ENCODE assay signal across 22 cellular contexts in genomic region chr22:32820131-32820882, GRCh38. TPM values are rescaled to one million over a fixed set of nuclear protein-coding genes. Genes with fewer than 3 reads are reported as not detected.
DNase-seq lines count a peak whose midpoint lies in the region; TF ChIP-seq lines count a peak whose summit lies in the region.
"Had no signal": no experiment of that assay in that cellular context is flagged by ENCODE, and none has a peak within 500 bp of the region (broad histone marks: within the 10 kb centered on the region; RNA-seq: fewer than 3 reads in every experiment).

No MANE protein-coding gene starts in this region.

- peaks cover 5 to 8% of the 10 kb centered on the region in 2 donors for H3K36me3 ChIP-seq in stomach smooth muscle (ENCODE audit: control insufficient read depth in 2 of 2, insufficient read depth in 2 of 2, low read length in 2 of 2)

- DNase-seq in LHCN-M2 (ENCODE audit: low read depth) (peak; percentile 13), choroid plexus epithelial cell (ENCODE audit: low read depth) (peak; percentile 27), kidney tubule cell (ENCODE audit: low spot score) (peak; percentile 61), cortex of kidney (lab: John Stamatoyannopoulos, UW) (no peak), NOMO-1 (lab: John Stamatoyannopoulos, UW; ENCODE audit: unreplicated experiment in 2 of 2) (no peak)
- DNase-seq in activated effector memory CD4-positive, alpha-beta T cell treated with anti-CD3 and anti-CD28 coated beads, Interleukin-2, amount 50 U/mL, for 16 hours: no peak
- DNase-seq: activated CD4-positive, alpha-beta memory T cell treated with anti-CD3 and anti-CD28 coated beads, Interleukin-2, amount 10 ng/mL, durations not matched to agents 7 days and 5 days; activated CD4-positive, CD25-positive, alpha-beta regulatory T cell treated with anti-CD3 and anti-CD28 coated beads, Interleukin-2, amount 50 U/mL, for 72 hours; CD4-positive, alpha-beta T cell; effector memory CD4-positive, alpha-beta T cell; esophagus squamous epithelium; islet precursor cell; KG1; naive B cell; NCI-H146; NCI-H524; retina; SJCRH30; stimulated activated naive CD4-positive, alpha-beta T cell treated with Interleukin-2 at 50 U/mL for 16 hours; T-cell had no signal

- peak overlapping the region in 1 of 2 donors; percentile 14 for H3K9ac ChIP-seq in stomach smooth muscle (ENCODE audit: low read length in 2 of 2)

- no peak for TF ChIP-seq CTCF in choroid plexus epithelial cell (conservative IDR thresholded peaks at IDR 0.05; ENCODE audit: low read depth, low read length)

- H3K27ac ChIP-seq in stomach smooth muscle (ENCODE audit: low read length): peak overlapping the region; percentile 6
- H3K27ac ChIP-seq: SJCRH30, tibial artery had no signal

- peaks cover 64% of the 10 kb centered on the region for H3K4me1 ChIP-seq in stomach smooth muscle (ENCODE audit: control insufficient read depth, insufficient read depth, low read length)
- H3K4me1 ChIP-seq: SJCRH30 had no signal

- no peaks in the 10 kb centered on the region for H3K9me3 ChIP-seq in stomach smooth muscle (ENCODE audit: control insufficient read depth in 2 of 2, low read length in 2 of 2)
- H3K9me3 ChIP-seq: esophagus squamous epithelium, SJCRH30, tibial artery had no signal

- H3K4me3 ChIP-seq in choroid plexus epithelial cell (ENCODE audit: low read depth, low read length): no peak overlapping the region
- no peak overlapping the region for H3K4me3 ChIP-seq in stomach smooth muscle (ENCODE audit: low read length in 2 of 2)
- H3K4me3 ChIP-seq: esophagus squamous epithelium, SJCRH30, tibial artery had no signal

- no peaks in the 10 kb centered on the region for H3K27me3 ChIP-seq in stomach smooth muscle (ENCODE audit: control insufficient read depth in 1 of 2, insufficient read depth in 2 of 2, low read length in 2 of 2)
- H3K27me3 ChIP-seq: esophagus squamous epithelium, SJCRH30, tibial artery had no signal

RNA-seq across cellular contexts. Expression of gene TIMP3, which starts 18.8 kb away (rescaled TPM):
- total RNA-seq in LHCN-M2 (2014; rRNA removed): 19.6 and 41.0 TPM in 2 replicates
- polyA plus RNA-seq in LHCN-M2 (2012): 11.9 TPM
- total RNA-seq: activated CD4-positive, alpha-beta memory T cell treated with anti-CD3 and anti-CD28 coated beads, Interleukin-2, amount 10 ng/mL, durations not matched to agents 7 days and 5 days had no signal

Comparison
In these comparisons a context has a peak if more than half of its experiments do, and no peak if none do; other contexts are left out.
1. DNase-seq: peak in LHCN-M2 (single experiment), choroid plexus epithelial cell (single experiment) and kidney tubule cell (single experiment); none in activated effector memory CD4-positive, alpha-beta T cell treated with anti-CD3 and anti-CD28 coated beads, Interleukin-2, amount 50 U/mL, for 16 hours (single experiment), cortex of kidney (single experiment) and NOMO-1 (0 of 2).